ENCODE assay signal across 8 cellular contexts in the genomic region with DNA sequence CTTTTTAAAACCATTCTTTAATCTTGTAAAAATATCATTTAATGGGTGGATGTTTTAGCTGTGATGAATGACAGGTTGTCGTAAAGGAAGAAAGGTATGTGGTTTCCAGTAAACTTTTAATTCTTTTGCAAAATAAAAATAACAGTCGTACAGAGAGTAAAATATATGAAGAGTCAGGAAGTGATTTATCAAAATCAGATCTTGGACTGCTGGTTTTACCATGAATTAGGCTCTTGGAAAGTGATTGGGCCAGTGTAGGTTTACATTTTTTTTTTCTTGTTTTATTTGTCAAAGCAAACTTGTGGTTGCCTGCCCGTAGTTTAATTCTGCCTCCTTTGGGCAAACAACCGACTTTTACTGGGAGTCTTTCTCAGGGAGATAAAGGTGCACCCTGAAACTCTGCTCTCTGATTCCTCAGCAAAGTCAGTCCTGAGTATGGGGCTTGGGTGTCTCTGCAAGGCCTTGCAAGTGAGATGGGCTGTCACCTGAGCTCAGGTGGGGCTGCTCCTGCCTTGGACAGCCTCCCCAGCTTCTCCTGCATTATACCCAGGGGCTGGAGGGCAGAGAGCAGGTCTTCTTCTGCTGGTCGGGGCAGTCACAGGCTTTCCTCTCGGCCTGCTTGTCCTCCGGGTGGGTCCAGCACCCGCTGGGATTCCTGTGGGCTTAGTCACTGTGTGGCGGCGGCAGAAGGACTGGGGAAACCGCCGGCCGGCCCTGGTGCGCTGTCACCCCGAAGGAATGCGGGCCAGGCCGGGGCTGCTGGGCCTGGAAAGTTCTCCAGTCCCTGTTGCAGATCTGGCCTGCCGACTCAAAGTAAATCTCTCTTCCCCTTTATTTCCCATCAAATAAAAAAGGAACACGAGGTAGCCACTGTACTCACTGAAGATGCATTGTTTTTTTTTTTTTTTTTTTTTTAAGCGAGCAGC.
DNase-seq lines count a peak whose midpoint lies in the region; ATAC-seq and TF ChIP-seq lines count a peak whose summit lies in the region.

No MANE protein-coding gene starts in this region.

- H3K4me3 Mint-ChIP-seq in effector memory CD8-positive, alpha-beta T cell = no peak overlapping the region

- in situ Hi-C loops in GM23248 (cut with MboI) = no loop called here

- WGBS in GM23248 (ENCODE audit: low coverage in 1 of 2, low lambda C conversion rate in 2 of 2, missing lambda C conversion rate in 2 of 2), 2 experiments = 4% methylated on average over 20 of the region's 20 CpGs
- WGBS in sigmoid colon, 2 donors = 16 to 44% methylated on average over 20 of the region's 20 CpGs

- no peaks in the 10 kb centered on the region for H3K9me3 Mint-ChIP-seq in effector memory CD8-positive, alpha-beta T cell

- peaks cover 6% of the 10 kb centered on the region; the same call in 1 of the 2 replicates for H4K20me1 ChIP-seq in GM23248 (ENCODE audit: insufficient read depth)

- peaks cover 95% of the 10 kb centered on the region for H3K79me2 ChIP-seq in GM23248 (ENCODE audit: insufficient read depth)

- ATAC-seq in effector memory CD8-positive, alpha-beta T cell (replicated peaks) = no peak
- ATAC-seq in HG03354 (IDR thresholded peaks at IDR 0.05; ENCODE audit: poor library complexity, severe bottlenecking, unreplicated experiment) = no peak
- no peak for ATAC-seq in HG03469 (IDR thresholded peaks at IDR 0.05; ENCODE audit: unreplicated experiment)

- TF ChIP-seq EP300 in sigmoid colon (IDR thresholded peaks at IDR 0.05) = peak in 1 of 4 donors; percentile 75

- peak; percentile 98 for DNase-seq in GM23248
- DNase-seq in ascending aorta (ENCODE audit: low spot score in 2 of 2) = peak; percentile 65 to 95
- peak; percentile 96 for DNase-seq in right atrium auricular region (ENCODE audit: low spot score)
- peak; percentile 97 for DNase-seq in sigmoid colon
- DNase-seq in effector memory CD8-positive, alpha-beta T cell = no peak
- no peak for DNase-seq in cerebellar cortex (ENCODE audit: low spot score)

- H3K27ac ChIP-seq in GM23248 (peak overlapping the region; percentile 97), ascending aorta (peak overlapping the region; percentile 95 to 97), right atrium auricular region (peak overlapping the region; percentile 89 to 96), sigmoid colon (peak overlapping the region; percentile 88 to 95 (median 90))

- H3K9me3 ChIP-seq in GM23248 (ENCODE audit: low read depth) = no peaks in the 10 kb centered on the region
- H3K9me3 ChIP-seq in ascending aorta = no peaks in the 10 kb centered on the region
- no peaks in the 10 kb centered on the region for H3K9me3 ChIP-seq in right atrium auricular region
- no peaks in the 10 kb centered on the region for H3K9me3 ChIP-seq in sigmoid colon

- no peak for TF ChIP-seq POLR2A in sigmoid colon (IDR thresholded peaks at IDR 0.05)

- no peaks in the 10 kb centered on the region for H3K36me3 Mint-ChIP-seq in effector memory CD8-positive, alpha-beta T cell (ENCODE audit: insufficient read depth)

- H3K4me2 ChIP-seq in GM23248 (ENCODE audit: unreplicated experiment) = peak overlapping the region; percentile 76

- H3K4me3 ChIP-seq in GM23248 (peak overlapping the region; percentile 47), ascending aorta (peak overlapping the region in 1 of 2 donors; percentile 16), right atrium auricular region (peak overlapping the region in 1 of 2 donors; percentile 12), sigmoid colon (no peak overlapping the region)

- H3F3A ChIP-seq in GM23248 (ENCODE audit: insufficient read depth) = peaks cover 53% of the 10 kb centered on the region

- intact Hi-C loops in ascending aorta (cut with DNase I) (loop anchor here (2.0 to 5.0 kb wide), 4 partner anchors 35 to 75 kb away; no protein-coding TSS in a partner anchor), sigmoid colon (cut with DNase I) (loop anchor here (5.0 kb wide), 1 partner anchor 75 kb away; no protein-coding TSS in a partner anchor)

- peak overlapping the region; percentile 39; the same call in 1 of the 2 replicates for H2AFZ ChIP-seq in GM23248

- H3K27me3 ChIP-seq in GM23248 (replicated peaks; ENCODE audit: insufficient read depth) = no peaks in the 10 kb centered on the region
- H3K27me3 ChIP-seq in ascending aorta = no peaks in the 10 kb centered on the region
- H3K27me3 ChIP-seq in right atrium auricular region = no peaks in the 10 kb centered on the region
- no peaks in the 10 kb centered on the region for H3K27me3 ChIP-seq in sigmoid colon

- H3K9ac ChIP-seq in GM23248 = peak overlapping the region; percentile 82

- H3K4me1 Mint-ChIP-seq in effector memory CD8-positive, alpha-beta T cell (ENCODE audit: low read depth in 2 of 2) = no peaks in the 10 kb centered on the region

- peaks cover 0 to 10% of the 10 kb centered on the region in 2 donors for H3K27me3 Mint-ChIP-seq in effector memory CD8-positive, alpha-beta T cell

- peaks cover 72% of the 10 kb centered on the region for H3K4me1 ChIP-seq in GM23248 (ENCODE audit: insufficient read depth)
- peaks cover 30 to 74% of the 10 kb centered on the region in 2 donors for H3K4me1 ChIP-seq in ascending aorta
- peaks cover 0 to 89% of the 10 kb centered on the region in 2 donors for H3K4me1 ChIP-seq in right atrium auricular region
- H3K4me1 ChIP-seq in sigmoid colon = peaks cover 0 to 77% (median 73%) of the 10 kb centered on the region in 4 donors

- TF ChIP-seq CTCF in ascending aorta (IDR thresholded peaks at IDR 0.05) = no peak
- TF ChIP-seq CTCF in right atrium auricular region (IDR thresholded peaks at IDR 0.05) = no peak
- no peak for TF ChIP-seq CTCF in sigmoid colon (IDR thresholded peaks at IDR 0.05)

- no peak overlapping the region for H3K27ac Mint-ChIP-seq in effector memory CD8-positive, alpha-beta T cell

- H3K9me2 ChIP-seq in GM23248 (ENCODE audit: insufficient read depth) = no peaks in the 10 kb centered on the region

- no peaks in the 10 kb centered on the region for H3K36me3 ChIP-seq in GM23248 (ENCODE audit: low read depth)
- H3K36me3 ChIP-seq in ascending aorta = no peaks in the 10 kb centered on the region
- no peaks in the 10 kb centered on the region for H3K36me3 ChIP-seq in right atrium auricular region
- no peaks in the 10 kb centered on the region for H3K36me3 ChIP-seq in sigmoid colon

Comparison
In these comparisons a context has a peak if more than half of its experiments do, and no peak if none do; other contexts are left out.
1. DNase-seq: peak in GM23248 (single experiment), ascending aorta (2 of 2), right atrium auricular region (single experiment) and sigmoid colon (single experiment); none in effector memory CD8-positive, alpha-beta T cell (0 of 3) and cerebellar cortex (single experiment).
2. Peak in every context shown above with its lines, with median percentiles within 50 percentile points of each other: H3K27ac ChIP-seq.